8 cellular contexts compared by ENCODE assay signal in the genomic region with DNA sequence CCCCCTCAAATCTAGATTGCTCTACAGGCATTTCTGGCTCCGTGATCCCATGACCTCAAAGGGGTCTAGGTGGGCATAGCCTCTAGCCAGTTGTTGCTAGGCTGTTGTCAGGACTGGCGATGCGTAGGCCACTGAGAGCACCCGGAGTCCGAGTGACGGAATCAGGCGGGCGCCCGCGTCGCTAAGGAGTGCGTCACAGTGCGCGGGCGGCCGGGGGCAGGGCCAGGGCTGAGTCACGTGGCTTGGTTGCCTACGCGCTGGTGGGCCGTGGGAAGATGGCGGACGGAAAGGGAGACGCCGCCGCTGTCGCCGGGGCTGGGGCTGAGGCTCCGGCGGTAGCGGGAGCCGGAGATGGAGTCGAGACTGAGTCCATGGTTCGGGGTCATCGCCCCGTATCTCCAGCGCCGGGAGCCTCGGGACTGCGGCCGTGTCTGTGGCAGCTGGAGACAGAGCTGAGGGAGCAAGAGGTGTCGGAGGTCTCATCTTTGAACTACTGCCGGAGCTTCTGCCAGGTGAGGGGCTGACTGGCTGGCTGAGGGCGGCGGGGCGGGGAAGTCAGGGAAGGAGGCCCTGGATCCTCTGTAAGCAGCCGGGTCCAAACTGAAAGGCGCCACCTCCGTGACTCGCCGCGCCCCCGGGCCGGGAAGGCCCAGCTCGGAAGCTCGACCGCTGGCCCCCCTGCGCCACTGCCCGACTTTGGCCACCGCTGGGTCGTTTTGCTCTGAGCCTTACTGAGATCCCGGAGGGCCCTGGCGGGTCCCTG. TPM values are rescaled to one million over a fixed set of nuclear protein-coding genes. Genes with fewer than 3 reads are reported as not detected.
A peak's percentile ranks its signal among the peaks of the same experiment; 100 is the strongest.
DNase-seq lines count a peak whose midpoint lies in the region; ATAC-seq lines count a peak whose summit lies in the region.

A gene with protein sequence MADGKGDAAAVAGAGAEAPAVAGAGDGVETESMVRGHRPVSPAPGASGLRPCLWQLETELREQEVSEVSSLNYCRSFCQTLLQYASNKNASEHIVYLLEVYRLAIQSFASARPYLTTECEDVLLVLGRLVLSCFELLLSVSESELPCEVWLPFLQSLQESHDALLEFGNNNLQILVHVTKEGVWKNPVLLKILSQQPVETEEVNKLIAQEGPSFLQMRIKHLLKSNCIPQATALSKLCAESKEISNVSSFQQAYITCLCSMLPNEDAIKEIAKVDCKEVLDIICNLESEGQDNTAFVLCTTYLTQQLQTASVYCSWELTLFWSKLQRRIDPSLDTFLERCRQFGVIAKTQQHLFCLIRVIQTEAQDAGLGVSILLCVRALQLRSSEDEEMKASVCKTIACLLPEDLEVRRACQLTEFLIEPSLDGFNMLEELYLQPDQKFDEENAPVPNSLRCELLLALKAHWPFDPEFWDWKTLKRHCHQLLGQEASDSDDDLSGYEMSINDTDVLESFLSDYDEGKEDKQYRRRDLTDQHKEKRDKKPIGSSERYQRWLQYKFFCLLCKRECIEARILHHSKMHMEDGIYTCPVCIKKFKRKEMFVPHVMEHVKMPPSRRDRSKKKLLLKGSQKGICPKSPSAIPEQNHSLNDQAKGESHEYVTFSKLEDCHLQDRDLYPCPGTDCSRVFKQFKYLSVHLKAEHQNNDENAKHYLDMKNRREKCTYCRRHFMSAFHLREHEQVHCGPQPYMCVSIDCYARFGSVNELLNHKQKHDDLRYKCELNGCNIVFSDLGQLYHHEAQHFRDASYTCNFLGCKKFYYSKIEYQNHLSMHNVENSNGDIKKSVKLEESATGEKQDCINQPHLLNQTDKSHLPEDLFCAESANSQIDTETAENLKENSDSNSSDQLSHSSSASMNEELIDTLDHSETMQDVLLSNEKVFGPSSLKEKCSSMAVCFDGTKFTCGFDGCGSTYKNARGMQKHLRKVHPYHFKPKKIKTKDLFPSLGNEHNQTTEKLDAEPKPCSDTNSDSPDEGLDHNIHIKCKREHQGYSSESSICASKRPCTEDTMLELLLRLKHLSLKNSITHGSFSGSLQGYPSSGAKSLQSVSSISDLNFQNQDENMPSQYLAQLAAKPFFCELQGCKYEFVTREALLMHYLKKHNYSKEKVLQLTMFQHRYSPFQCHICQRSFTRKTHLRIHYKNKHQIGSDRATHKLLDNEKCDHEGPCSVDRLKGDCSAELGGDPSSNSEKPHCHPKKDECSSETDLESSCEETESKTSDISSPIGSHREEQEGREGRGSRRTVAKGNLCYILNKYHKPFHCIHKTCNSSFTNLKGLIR (N-terminal part only) (plus strand): TSS at position 263 of the 763 bp plus-strand sequence. CDS start 13 bp downstream, at position 276.

- no peak within 1 kb of the TSS for H2AK5ac ChIP-seq in mesendoderm (ENCODE audit: low read length)

- WGBS in mesendoderm (ENCODE audit: extremely low coverage, insufficient coverage, low lambda C conversion rate), result no CpG with 5 or more reads among the region's 62 CpGs

- H3K9me3 ChIP-seq in NT2/D1 (ENCODE audit: insufficient read depth, low read length) (no peaks in the 10 kb centered on the region), endocrine pancreas (ENCODE audit: control insufficient read depth, low read length) (no peaks in the 10 kb centered on the region)

- no peak within 1 kb of the TSS for H3K23ac ChIP-seq in mesendoderm (ENCODE audit: low read length)

- H3K36me3 ChIP-seq in NT2/D1 (ENCODE audit: insufficient read depth, insufficient read length, low read length), result peaks cover 3% of the 10 kb centered on the region
- no peaks in the 10 kb centered on the region for H3K36me3 ChIP-seq in endocrine pancreas (ENCODE audit: control insufficient read depth, insufficient read depth, low read length)
- no peaks in the 10 kb centered on the region for H3K36me3 ChIP-seq in mesendoderm (ENCODE audit: control insufficient read depth, insufficient read depth, low read length)

- no peak within 1 kb of the TSS for H2BK15ac ChIP-seq in mesendoderm (replicated peaks; ENCODE audit: low read depth)

- no peak within 1 kb of the TSS for H4K5ac ChIP-seq in mesendoderm (ENCODE audit: low read length)

- DNase-seq in COLO829 (ENCODE audit: low spot score) (peak; percentile 85), HUDEP-2 (lab: John Stamatoyannopoulos, UW; ENCODE audit: unreplicated experiment in 76 of 76) (peak in 75 of 76 experiments; percentile 8 to 93 (median 83)), NT2/D1 (ENCODE audit: low read depth, low spot score) (peak; percentile 97), mesendoderm (peak; percentile 98)
- peak; percentile 89 to 97 (median 92) for DNase-seq in activated CD8-positive, alpha-beta memory T cell treated with anti-CD3 and anti-CD28 coated beads for 48 hours (ENCODE audit: low read depth in 2 of 3, low spot score in 2 of 3)
- peak; percentile 93 for DNase-seq in stimulated activated CD8-positive, alpha-beta memory T cell treated with anti-CD3 and anti-CD28 coated beads, Interleukin-12 subunit alpha, Interleukin-12 subunit beta, amount 100 ng/mL, for 4 hours (ENCODE audit: low read depth)

- H3K27ac ChIP-seq in mesendoderm (ENCODE audit: low read depth, low read length), result peak within 1 kb of the TSS; percentile 85

- peak within 1 kb of the TSS; percentile 100 for H3K9ac ChIP-seq in NT2/D1 (ENCODE audit: insufficient read length, low read depth)
- peak within 1 kb of the TSS; percentile 97 for H3K9ac ChIP-seq in endocrine pancreas (ENCODE audit: control insufficient read depth, insufficient read depth, low read length)
- H3K9ac ChIP-seq in mesendoderm (ENCODE audit: low read length), result peak within 1 kb of the TSS; percentile 98

- H4K8ac ChIP-seq in mesendoderm (ENCODE audit: low read depth, low read length), result peak within 1 kb of the TSS; percentile 99

- peak; percentile 89 for ATAC-seq in GM21381 (IDR thresholded peaks at IDR 0.05; ENCODE audit: unreplicated experiment)

- no peak within 1 kb of the TSS for H2BK120ac ChIP-seq in mesendoderm (ENCODE audit: low read depth, low read length)

- peaks cover 7% of the 10 kb centered on the region for H3K79me1 ChIP-seq in mesendoderm (ENCODE audit: low read length)

- H3K4me1 ChIP-seq in NT2/D1 (ENCODE audit: insufficient read depth, insufficient read length), result no peaks in the 10 kb centered on the region
- peaks cover 23% of the 10 kb centered on the region for H3K4me1 ChIP-seq in endocrine pancreas (ENCODE audit: control insufficient read depth, insufficient read depth, low read length)
- peaks cover 5% of the 10 kb centered on the region for H3K4me1 ChIP-seq in mesendoderm (ENCODE audit: control insufficient read depth, low read depth, low read length)

- no peak within 1 kb of the TSS for H2BK5ac ChIP-seq in mesendoderm (ENCODE audit: low read length)

- H3K27me3 ChIP-seq in NT2/D1 (ENCODE audit: insufficient read depth, insufficient read length), result no peaks in the 10 kb centered on the region
- no peaks in the 10 kb centered on the region for H3K27me3 ChIP-seq in endocrine pancreas (ENCODE audit: control insufficient read depth, insufficient read depth, low read length)
- H3K27me3 ChIP-seq in mesendoderm (ENCODE audit: insufficient read depth, low read length, poor library complexity), result no peaks in the 10 kb centered on the region

- peak within 1 kb of the TSS; percentile 96 for H3K4me2 ChIP-seq in mesendoderm (ENCODE audit: low read length)

- peak within 1 kb of the TSS; percentile 97 for H3K4me3 ChIP-seq in NT2/D1 (ENCODE audit: insufficient read length, low read depth)
- H3K4me3 ChIP-seq in endocrine pancreas (ENCODE audit: control insufficient read depth, insufficient read depth, low read length), result peak within 1 kb of the TSS; percentile 100
- peak within 1 kb of the TSS; percentile 99 for H3K4me3 ChIP-seq in mesendoderm (ENCODE audit: low read length)

- H3K79me2 ChIP-seq in mesendoderm (ENCODE audit: control insufficient read depth, insufficient read depth, low read length), result peaks cover 44% of the 10 kb centered on the region

- peak within 1 kb of the TSS; percentile 99 for H3K56ac ChIP-seq in mesendoderm (ENCODE audit: low read length)

- H3K4ac ChIP-seq in mesendoderm (ENCODE audit: low read depth, low read length), result peak within 1 kb of the TSS; percentile 87

- H3K18ac ChIP-seq in mesendoderm (ENCODE audit: low read length), result peak within 1 kb of the TSS; percentile 56

RNA-seq across cellular contexts. Expression of the gene that starts here (rescaled TPM):
- polyA plus RNA-seq in mesendoderm (2013, experiment 1 of 2), result 7.8 TPM
- polyA plus RNA-seq in mesendoderm (2013, experiment 2 of 2), result 7.9 TPM

Comparison
In these comparisons a context has a peak if more than half of its experiments do, and no peak if none do; other contexts are left out.
1. Peak in every context shown above with its lines: DNase-seq, ATAC-seq, H3K4me3 ChIP-seq and H3K27ac ChIP-seq.